7 cellular contexts compared by ENCODE assay signal in the genomic region with DNA sequence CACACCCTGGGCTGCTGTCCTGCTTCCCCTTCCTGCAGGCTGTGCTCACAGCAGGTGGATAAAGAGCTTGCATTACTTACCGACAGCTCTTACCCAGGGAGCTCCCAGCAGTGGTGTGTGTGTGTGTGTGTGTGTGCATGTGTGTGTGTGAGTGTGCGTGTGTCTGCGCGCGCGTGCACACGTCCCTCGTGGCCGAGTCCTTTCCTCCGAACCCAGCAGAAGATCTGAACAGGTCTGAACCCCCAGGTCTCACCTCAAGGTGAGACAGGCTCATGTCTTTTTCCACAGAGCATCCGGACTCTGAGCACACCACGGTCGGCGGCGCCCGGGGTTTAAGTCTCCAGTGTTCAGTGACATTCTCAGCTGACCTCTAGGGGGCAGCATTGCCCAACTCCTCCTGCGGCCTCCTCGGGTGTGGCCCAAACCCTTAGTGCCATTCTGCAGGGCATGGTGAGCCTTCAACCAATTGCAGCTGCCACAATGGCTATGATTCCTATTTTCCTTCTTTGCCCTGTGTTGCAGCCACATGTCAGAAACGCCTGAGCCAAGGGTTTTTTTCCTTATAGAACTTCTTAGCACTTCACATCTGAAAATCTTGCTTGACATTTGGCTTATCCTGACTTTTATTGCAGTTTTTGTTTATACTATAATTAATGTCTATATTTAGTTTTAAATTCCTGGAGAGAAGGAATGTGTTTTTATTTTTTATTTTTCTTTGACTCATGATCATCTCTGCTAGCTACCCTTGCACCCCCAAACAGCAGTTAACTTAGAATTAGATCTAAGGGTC.
DNase-seq lines count a peak whose midpoint lies in the region; ATAC-seq and TF ChIP-seq lines count a peak whose summit lies in the region.

No MANE protein-coding gene starts in this region.

- CTCF ChIA-PET in T-cell (lab: Charles Lee) = interaction anchor here (0.5 to 1.3 kb wide), 4 partner anchors 758 to 885 kb away, joined by 3 to 6 read pairs (median 3); no protein-coding TSS in a partner anchor

- peak; percentile 79 for TF ChIP-seq CTCF in GM13976 (IDR thresholded peaks at IDR 0.05; ENCODE audit: borderline replicate concordance, control extremely low read depth, extremely low read depth, insufficient read depth, missing control alignments)
- peak; percentile 50 to 79 (median 66) for TF ChIP-seq CTCF in adrenal gland (IDR thresholded peaks at IDR 0.05)

- H3K36me3 Mint-ChIP-seq in T-cell = no peaks in the 10 kb centered on the region

- intact Hi-C loops in adrenal gland (cut with DNase I) = loop anchor here in 1 of 2 donors (10.0 kb wide), 1 partner anchor 1746 kb away; no protein-coding TSS in a partner anchor
- intact Hi-C loops in sciatic nerve (cut with DNase I) = no loop called here

- POLR2A ChIA-PET in T-cell (lab: Charles Lee) = no interaction called here

- in situ Hi-C loops in GM13976 (cut with MboI; ENCODE audit: low sequenced_read_pairs, unreplicated experiment) = loop anchor here (25.0 kb wide), 2 partner anchors 879 to 1729 kb away; no protein-coding TSS in a partner anchor

- H3K27me3 ChIP-seq in adrenal gland = peaks cover 12% of the 10 kb centered on the region

- H3K9me3 ChIP-seq in adrenal gland (replicated peaks in 1 of 3) = no peaks in the 10 kb centered on the region

- ATAC-seq in HG02571 (IDR thresholded peaks at IDR 0.05; ENCODE audit: unreplicated experiment) = peak; percentile 92
- peak; percentile 88 to 91 (median 88) for ATAC-seq in T-cell (replicated peaks in 1 of 4)
- ATAC-seq in sciatic nerve = peak; percentile 82

- H3K4me1 Mint-ChIP-seq in T-cell = peaks cover 6 to 9% (median 8%) of the 10 kb centered on the region in 3 donors

- no peaks in the 10 kb centered on the region for H3K4me1 ChIP-seq in adrenal gland (replicated peaks in 1 of 2)

- no peak overlapping the region for H3K4me3 ChIP-seq in adrenal gland

- H3K4me3 Mint-ChIP-seq in T-cell = peak overlapping the region; percentile 24 to 51 (median 28)

- H3K27ac ChIP-seq in adrenal gland = no peak overlapping the region

- no peak for TF ChIP-seq POLR2A in adrenal gland (IDR thresholded peaks at IDR 0.05)

- H3K27ac Mint-ChIP-seq in T-cell = no peak overlapping the region

- H3K36me3 ChIP-seq in adrenal gland (replicated peaks in 1 of 2) = no peaks in the 10 kb centered on the region

- peaks cover 26 to 31% of the 10 kb centered on the region in 2 donors for H3K27me3 Mint-ChIP-seq in T-cell

- WGBS in adrenal gland, 4 donors = 4 to 15% (median 9%) methylated on average over 8 to 19 of the region's 19 CpGs

- DNase-seq in GM13976 (ENCODE audit: low spot score) = peak; percentile 83
- peak; percentile 82 for DNase-seq in NAMALWA (ENCODE audit: low spot score)
- DNase-seq in T-cell = peak; percentile 27 to 75 (median 66)
- peak; percentile 63 to 82 (median 74) for DNase-seq in adrenal gland
- peak; percentile 74 for DNase-seq in hepatic stellate cell (ENCODE audit: low spot score)
- peak; percentile 81 for DNase-seq in sciatic nerve (ENCODE audit: low spot score)

- H3K9me3 Mint-ChIP-seq in T-cell = no peaks in the 10 kb centered on the region
